ENCODE assay signal across 8 cellular contexts in the genomic region with DNA sequence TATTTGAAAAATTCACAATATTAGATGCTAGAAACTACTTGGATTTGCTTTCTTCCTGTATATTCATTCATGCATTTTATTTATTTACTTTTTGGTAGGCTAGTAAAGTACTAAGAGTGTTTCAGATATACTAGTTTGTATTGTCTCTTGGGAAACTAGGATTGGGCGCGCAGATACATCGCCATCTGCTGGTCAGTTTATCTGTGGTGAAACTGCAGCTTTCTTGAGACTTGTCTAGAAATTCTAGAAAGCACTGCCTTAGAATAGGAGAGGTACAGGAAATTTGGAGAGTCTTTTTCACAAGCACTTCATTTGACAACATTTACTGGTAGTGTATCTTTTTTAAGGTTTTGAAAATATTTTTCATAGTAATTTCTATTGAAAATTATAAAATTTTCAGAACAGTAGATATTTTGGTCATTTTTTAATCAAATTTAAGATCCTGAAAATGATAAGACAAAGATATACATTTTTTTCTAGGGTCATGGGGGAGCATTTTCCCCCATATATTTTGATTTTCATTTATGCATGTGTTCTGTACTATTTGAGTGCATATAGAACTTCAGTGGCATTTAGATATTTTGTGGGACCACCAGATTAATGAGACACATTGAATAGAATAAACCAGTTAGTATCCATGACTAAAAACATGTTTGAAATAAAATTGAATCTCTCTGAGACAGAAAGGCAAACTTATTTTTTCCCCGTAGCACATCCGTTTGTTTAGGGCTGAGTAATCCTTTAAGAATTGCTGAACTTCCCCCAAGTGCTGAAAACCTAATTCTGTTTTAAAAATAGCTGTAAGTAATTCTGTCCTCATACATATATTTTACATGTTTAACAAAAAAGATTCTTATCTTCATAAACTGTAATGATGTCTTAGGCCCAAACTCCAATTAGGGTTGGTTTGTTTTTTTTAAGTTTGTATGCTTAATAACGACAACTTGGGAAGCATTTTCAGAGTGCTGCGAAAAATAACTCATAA. TPM values are rescaled to one million over a fixed set of nuclear protein-coding genes. Genes with fewer than 3 reads are reported as not detected.
DNase-seq lines count a peak whose midpoint lies in the region; FAIRE-seq and TF ChIP-seq lines count a peak whose summit lies in the region.

No MANE protein-coding gene starts in this region.

- H3K36me3 ChIP-seq in SJCRH30 (peaks cover 11% of the 10 kb centered on the region), adipocyte (ENCODE audit: control insufficient read depth, insufficient read depth, low read length, severe bottlenecking) (no peaks in the 10 kb centered on the region), left ventricle myocardium inferior (no peaks in the 10 kb centered on the region)

- intact Hi-C loops in left ventricle myocardium inferior (cut with micrococcal nuclease), result loop anchor here (2.0 to 10.0 kb wide), 2 partner anchors 229 to 401 kb away; no protein-coding TSS in a partner anchor

- H3K27ac ChIP-seq in SJCRH30 (peak overlapping the region; percentile 36), left ventricle myocardium inferior (replicated peaks) (no peak overlapping the region)

- peak overlapping the region; percentile 70 for H3K9ac ChIP-seq in adipocyte (ENCODE audit: low read length)

- FAIRE-seq in GM19239 (lab: Jason Lieb, UNC), result peak; percentile 91

- peaks cover 22% of the 10 kb centered on the region for H3K4me1 ChIP-seq in SJCRH30
- peaks cover 17% of the 10 kb centered on the region for H3K4me1 ChIP-seq in adipocyte (ENCODE audit: control insufficient read depth, insufficient read depth, low read length)
- H3K4me1 ChIP-seq in left ventricle myocardium inferior, result no peaks in the 10 kb centered on the region

- H3K4me3 ChIP-seq in SJCRH30 (no peak overlapping the region), adipocyte (ENCODE audit: low read length) (peak overlapping the region; percentile 51), left ventricle myocardium inferior (no peak overlapping the region)

- no peaks in the 10 kb centered on the region for H3K27me3 ChIP-seq in SJCRH30
- no peaks in the 10 kb centered on the region for H3K27me3 ChIP-seq in adipocyte (replicated peaks; ENCODE audit: control insufficient read depth, insufficient read depth, low read length)
- H3K27me3 ChIP-seq in left ventricle myocardium inferior (ENCODE audit: low read depth), result no peaks in the 10 kb centered on the region

- DNase-seq in AG20443 (ENCODE audit: low spot score) (peak; percentile 62), GM19239 (ENCODE audit: insufficient read length, low spot score) (peak; percentile 12), NAMALWA (ENCODE audit: low spot score) (peak; percentile 68), SJCRH30 (peak; percentile 57 to 87), adipocyte (ENCODE audit: low read depth) (peak; percentile 91), left ventricle myocardium inferior (peak; percentile 18), pulmonary artery endothelial cell (ENCODE audit: low read depth, low spot score) (peak; percentile 48), GM19240 (ENCODE audit: insufficient read length, low spot score) (no peak)

- no peaks in the 10 kb centered on the region for H3K9me3 ChIP-seq in SJCRH30 (replicated peaks)
- no peaks in the 10 kb centered on the region for H3K9me3 ChIP-seq in adipocyte (ENCODE audit: control insufficient read depth, low read length)
- H3K9me3 ChIP-seq in left ventricle myocardium inferior (replicated peaks), result no peaks in the 10 kb centered on the region

- peak; percentile 93 for TF ChIP-seq CTCF in left ventricle myocardium inferior (IDR thresholded peaks at IDR 0.05; ENCODE audit: borderline replicate concordance)

RNA-seq across cellular contexts. Expression of gene SLC38A6, which starts 44.5 kb away (rescaled TPM):
- total RNA-seq in SJCRH30 (2014; rRNA removed; shearing (Covaris generic)), result 50.2 and 63.0 TPM in 2 replicates
- total RNA-seq in left ventricle myocardium inferior (6.3 TPM), pulmonary artery endothelial cell (19.9 and 27.6 TPM in 2 replicates)

RNA-seq across cellular contexts. Expression of gene TRMT5, which starts 44.7 kb away (rescaled TPM):
- 16.3 and 19.5 TPM in 2 replicates for total RNA-seq in SJCRH30 (2014; rRNA removed; shearing (Covaris generic))
- total RNA-seq in left ventricle myocardium inferior (6.7 TPM), pulmonary artery endothelial cell (10.4 and 15.2 TPM in 2 replicates)
